Comparison of ENCODE assay signal across 14 cellular contexts in the genomic region with DNA sequence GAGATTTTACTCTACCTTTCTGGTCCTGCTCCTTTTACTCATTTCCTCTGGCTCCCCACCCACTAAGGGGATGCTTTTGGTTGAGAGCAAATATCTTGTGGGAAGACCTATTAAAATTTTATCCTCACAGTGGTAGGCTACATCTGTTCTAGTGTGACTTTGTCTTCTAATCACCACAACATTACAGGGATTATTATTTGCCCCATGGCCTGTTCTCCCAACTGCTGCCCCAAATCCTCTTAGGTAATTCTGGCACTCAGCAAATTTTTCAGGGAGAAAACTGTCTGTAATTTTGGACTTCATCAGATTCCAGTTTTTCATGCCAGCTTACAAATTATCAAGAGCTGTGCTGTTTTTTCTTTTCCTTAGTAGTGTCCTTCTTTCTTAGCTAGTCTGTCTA.
A peak's percentile ranks its signal among the peaks of the same experiment; 100 is the strongest.
DNase-seq lines count a peak whose midpoint lies in the region; ATAC-seq and TF ChIP-seq lines count a peak whose summit lies in the region.
"Had no signal": no experiment of that assay in that cellular context is flagged by ENCODE, and none has a peak within 500 bp of the region (broad histone marks: within the 10 kb centered on the region; RNA-seq: fewer than 3 reads in every experiment).

No MANE protein-coding gene starts in this region.

- no peak overlapping the region for H3K4me3 Mint-ChIP-seq in naive thymus-derived CD4-positive, alpha-beta T cell
- H3K4me3 Mint-ChIP-seq: B cell; CD8-positive, alpha-beta T cell; H9; IgD-negative memory B cell had no signal

- TF ChIP-seq CTCF in spleen (IDR thresholded peaks at IDR 0.05 in 8 of 11, conservative IDR thresholded peaks at IDR 0.05 in 3 of 11): no peak

- peak; percentile 32 for DNase-seq in NCI-H446 treated with DMSO at 0.1 percent for 48 hours (lab: John Stamatoyannopoulos, UW)
- peak; percentile 63 for DNase-seq in NCI-H82 treated with DMSO at 0.1 percent for 48 hours (lab: John Stamatoyannopoulos, UW; ENCODE audit: unreplicated experiment)
- no peak for DNase-seq in left lobe of liver (ENCODE audit: low spot score)
- DNase-seq in NCI-H146 treated with DMSO at 0.1 percent for 48 hours (lab: John Stamatoyannopoulos, UW; ENCODE audit: unreplicated experiment): no peak
- no peak for DNase-seq in GM19240 (ENCODE audit: insufficient read length, low spot score)
- DNase-seq in naive thymus-derived CD4-positive, alpha-beta T cell: no peak
- no peak for DNase-seq in spleen
- DNase-seq: Calu3; CD8-positive, alpha-beta T cell; H9 had no signal

- intact Hi-C loops in naive thymus-derived CD4-positive, alpha-beta T cell (cut with micrococcal nuclease): no loop called here
- intact Hi-C loops in spleen (cut with DNase I; ENCODE audit: low total_unique reads): no loop called here

- ATAC-seq in left lobe of liver: peak; percentile 30
- no peak for ATAC-seq in naive thymus-derived CD4-positive, alpha-beta T cell
- ATAC-seq: CD8-positive, alpha-beta T cell; HepG2 had no signal

- peaks cover 17 to 54% (median 40%) of the 10 kb centered on the region in 5 donors for H3K36me3 Mint-ChIP-seq in naive thymus-derived CD4-positive, alpha-beta T cell

- H3K27ac ChIP-seq in naive thymus-derived CD4-positive, alpha-beta T cell (ENCODE audit: low read depth, low read length): no peak overlapping the region
- H3K27ac ChIP-seq in spleen: no peak overlapping the region
- H3K27ac ChIP-seq: BLaER1 treated with 17β-estradiol and CSF1 and Interleukin-3, amounts not matched to agents 10 nM and 100 nM had no signal

- H3K36me3 ChIP-seq in naive thymus-derived CD4-positive, alpha-beta T cell (ENCODE audit: control insufficient read depth in 2 of 3, insufficient read depth in 3 of 3, low read length in 3 of 3): no peaks in the 10 kb centered on the region
- peaks cover 0 to 15% (median 0%) of the 10 kb centered on the region in 6 donors for H3K36me3 ChIP-seq in spleen

- H3K4me1 ChIP-seq in naive thymus-derived CD4-positive, alpha-beta T cell (ENCODE audit: control insufficient read depth in 2 of 2, insufficient read depth in 2 of 2, low read length in 2 of 2): no peaks in the 10 kb centered on the region
- no peaks in the 10 kb centered on the region for H3K4me1 ChIP-seq in spleen
- H3K4me1 ChIP-seq: BLaER1 treated with 17β-estradiol and CSF1 and Interleukin-3, amounts not matched to agents 10 nM and 100 nM had no signal

- no peak for TF ChIP-seq POLR2A in spleen (IDR thresholded peaks at IDR 0.05)

- peaks cover 0 to 3% (median 0%) of the 10 kb centered on the region in 7 donors for H3K4me1 Mint-ChIP-seq in naive thymus-derived CD4-positive, alpha-beta T cell
- H3K4me1 Mint-ChIP-seq: B cell, H9 had no signal

- no peaks in the 10 kb centered on the region for H3K27me3 ChIP-seq in naive thymus-derived CD4-positive, alpha-beta T cell (ENCODE audit: control insufficient read depth in 2 of 2, insufficient read depth in 2 of 2, low read length in 2 of 2)
- H3K27me3 ChIP-seq in spleen (replicated peaks in 1 of 7): no peaks in the 10 kb centered on the region
- H3K27me3 ChIP-seq: BLaER1 treated with 17β-estradiol and CSF1 and Interleukin-3, amounts not matched to agents 10 nM and 100 nM had no signal

- CTCF ChIA-PET in naive thymus-derived CD4-positive, alpha-beta T cell (lab: Charles Lee): no interaction called here

- H3K27ac Mint-ChIP-seq in naive thymus-derived CD4-positive, alpha-beta T cell: no peak overlapping the region
- H3K27ac Mint-ChIP-seq: B cell; CD8-positive, alpha-beta T cell; IgD-negative memory B cell had no signal

- H3K9me3 ChIP-seq in naive thymus-derived CD4-positive, alpha-beta T cell (ENCODE audit: control insufficient read depth in 2 of 3, low read length in 3 of 3): peaks cover 0 to 14% (median 3%) of the 10 kb centered on the region in 3 experiments
- peaks cover 9 to 75% (median 64%) of the 10 kb centered on the region in 8 donors for H3K9me3 ChIP-seq in spleen

- H3K4me3 ChIP-seq in naive thymus-derived CD4-positive, alpha-beta T cell (ENCODE audit: low read length): no peak overlapping the region
- no peak overlapping the region for H3K4me3 ChIP-seq in spleen
- H3K4me3 ChIP-seq: BLaER1 treated with 17β-estradiol and CSF1 and Interleukin-3, amounts not matched to agents 10 nM and 100 nM had no signal

- H3K9me3 Mint-ChIP-seq in naive thymus-derived CD4-positive, alpha-beta T cell: peaks cover 8 to 72% (median 43%) of the 10 kb centered on the region in 11 donors

- POLR2A ChIA-PET in naive thymus-derived CD4-positive, alpha-beta T cell (lab: Charles Lee): interaction anchor here (0.6 kb wide), 1 partner anchor 1669 kb away, joined by 3 read pairs; no protein-coding TSS in a partner anchor

- no peaks in the 10 kb centered on the region for H3K27me3 Mint-ChIP-seq in naive thymus-derived CD4-positive, alpha-beta T cell
- H3K27me3 Mint-ChIP-seq: B cell, IgD-negative memory B cell had no signal

Comparison
In these comparisons a context has a peak if more than half of its experiments do, and no peak if none do; other contexts are left out.
1. DNase-seq: peak in NCI-H446 treated with DMSO at 0.1 percent for 48 hours (single experiment) and NCI-H82 treated with DMSO at 0.1 percent for 48 hours (single experiment); none in left lobe of liver (single experiment), NCI-H146 treated with DMSO at 0.1 percent for 48 hours (single experiment), GM19240 (single experiment), naive thymus-derived CD4-positive, alpha-beta T cell (0 of 9) and spleen (single experiment).